In the genomic region with DNA sequence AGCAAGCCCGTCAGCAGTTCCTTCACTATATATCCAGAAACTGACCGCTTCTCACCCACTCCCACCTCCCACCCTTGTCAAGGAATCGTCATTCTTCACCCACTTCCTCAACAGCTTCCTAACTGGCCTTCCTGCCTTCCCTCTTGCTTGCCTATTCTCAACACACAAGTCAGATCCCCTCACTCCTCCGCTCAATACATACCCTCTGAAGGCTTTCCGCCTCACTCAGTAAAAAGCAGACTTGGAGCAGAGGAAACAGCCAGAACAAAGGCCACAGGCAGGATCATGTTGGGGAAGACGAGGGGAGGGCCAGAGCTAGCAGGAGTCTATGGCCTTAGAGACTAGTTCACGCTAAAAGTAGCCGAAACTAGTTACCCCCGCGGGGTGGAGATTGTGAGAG, we compare ENCODE assay signal across 1 cellular context.
TF ChIP-seq lines count a peak whose summit lies in the region.

No MANE protein-coding gene starts in this region.

TF ChIP-seq in WTC11, 78 proteins besides CTCF, POLR2A, EP300 and RAD21 (continued from another document):
- TF ChIP-seq ARID4B (CRISPR knock-in tag; IDR thresholded peaks at IDR 0.05; ENCODE audit: borderline replicate concordance), result no peak
- no peak for TF ChIP-seq GTF2I (CRISPR knock-in tag; conservative IDR thresholded peaks at IDR 0.05)
- TF ChIP-seq, protein P1, sequence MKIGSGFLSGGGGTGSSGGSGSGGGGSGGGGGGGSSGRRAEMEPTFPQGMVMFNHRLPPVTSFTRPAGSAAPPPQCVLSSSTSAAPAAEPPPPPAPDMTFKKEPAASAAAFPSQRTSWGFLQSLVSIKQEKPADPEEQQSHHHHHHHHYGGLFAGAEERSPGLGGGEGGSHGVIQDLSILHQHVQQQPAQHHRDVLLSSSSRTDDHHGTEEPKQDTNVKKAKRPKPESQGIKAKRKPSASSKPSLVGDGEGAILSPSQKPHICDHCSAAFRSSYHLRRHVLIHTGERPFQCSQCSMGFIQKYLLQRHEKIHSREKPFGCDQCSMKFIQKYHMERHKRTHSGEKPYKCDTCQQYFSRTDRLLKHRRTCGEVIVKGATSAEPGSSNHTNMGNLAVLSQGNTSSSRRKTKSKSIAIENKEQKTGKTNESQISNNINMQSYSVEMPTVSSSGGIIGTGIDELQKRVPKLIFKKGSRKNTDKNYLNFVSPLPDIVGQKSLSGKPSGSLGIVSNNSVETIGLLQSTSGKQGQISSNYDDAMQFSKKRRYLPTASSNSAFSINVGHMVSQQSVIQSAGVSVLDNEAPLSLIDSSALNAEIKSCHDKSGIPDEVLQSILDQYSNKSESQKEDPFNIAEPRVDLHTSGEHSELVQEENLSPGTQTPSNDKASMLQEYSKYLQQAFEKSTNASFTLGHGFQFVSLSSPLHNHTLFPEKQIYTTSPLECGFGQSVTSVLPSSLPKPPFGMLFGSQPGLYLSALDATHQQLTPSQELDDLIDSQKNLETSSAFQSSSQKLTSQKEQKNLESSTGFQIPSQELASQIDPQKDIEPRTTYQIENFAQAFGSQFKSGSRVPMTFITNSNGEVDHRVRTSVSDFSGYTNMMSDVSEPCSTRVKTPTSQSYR (CRISPR knock-in tag; IDR thresholded peaks at IDR 0.05), result no peak
- no peak for TF ChIP-seq ZNF396 (CRISPR knock-in tag; IDR thresholded peaks at IDR 0.05; ENCODE audit: borderline replicate concordance)
- TF ChIP-seq HMGA2 (CRISPR knock-in tag; IDR thresholded peaks at IDR 0.05), result no peak
- TF ChIP-seq, protein P2, sequence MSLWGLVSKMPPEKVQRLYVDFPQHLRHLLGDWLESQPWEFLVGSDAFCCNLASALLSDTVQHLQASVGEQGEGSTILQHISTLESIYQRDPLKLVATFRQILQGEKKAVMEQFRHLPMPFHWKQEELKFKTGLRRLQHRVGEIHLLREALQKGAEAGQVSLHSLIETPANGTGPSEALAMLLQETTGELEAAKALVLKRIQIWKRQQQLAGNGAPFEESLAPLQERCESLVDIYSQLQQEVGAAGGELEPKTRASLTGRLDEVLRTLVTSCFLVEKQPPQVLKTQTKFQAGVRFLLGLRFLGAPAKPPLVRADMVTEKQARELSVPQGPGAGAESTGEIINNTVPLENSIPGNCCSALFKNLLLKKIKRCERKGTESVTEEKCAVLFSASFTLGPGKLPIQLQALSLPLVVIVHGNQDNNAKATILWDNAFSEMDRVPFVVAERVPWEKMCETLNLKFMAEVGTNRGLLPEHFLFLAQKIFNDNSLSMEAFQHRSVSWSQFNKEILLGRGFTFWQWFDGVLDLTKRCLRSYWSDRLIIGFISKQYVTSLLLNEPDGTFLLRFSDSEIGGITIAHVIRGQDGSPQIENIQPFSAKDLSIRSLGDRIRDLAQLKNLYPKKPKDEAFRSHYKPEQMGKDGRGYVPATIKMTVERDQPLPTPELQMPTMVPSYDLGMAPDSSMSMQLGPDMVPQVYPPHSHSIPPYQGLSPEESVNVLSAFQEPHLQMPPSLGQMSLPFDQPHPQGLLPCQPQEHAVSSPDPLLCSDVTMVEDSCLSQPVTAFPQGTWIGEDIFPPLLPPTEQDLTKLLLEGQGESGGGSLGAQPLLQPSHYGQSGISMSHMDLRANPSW (CRISPR knock-in tag; conservative IDR thresholded peaks at IDR 0.05; ENCODE audit: low read depth), result no peak
- TF ChIP-seq AR (CRISPR knock-in tag; IDR thresholded peaks at IDR 0.05), result no peak
- TF ChIP-seq ZNF317 (CRISPR knock-in tag; IDR thresholded peaks at IDR 0.05; ENCODE audit: borderline replicate concordance, low read depth), result no peak
- no peak for TF ChIP-seq MXD4 (CRISPR knock-in tag; IDR thresholded peaks at IDR 0.05; ENCODE audit: borderline replicate concordance)
- no peak for TF ChIP-seq ATF1 (CRISPR knock-in tag; IDR thresholded peaks at IDR 0.05)
